Comparison of ENCODE assay signal across 11 cellular contexts in the genomic region with DNA sequence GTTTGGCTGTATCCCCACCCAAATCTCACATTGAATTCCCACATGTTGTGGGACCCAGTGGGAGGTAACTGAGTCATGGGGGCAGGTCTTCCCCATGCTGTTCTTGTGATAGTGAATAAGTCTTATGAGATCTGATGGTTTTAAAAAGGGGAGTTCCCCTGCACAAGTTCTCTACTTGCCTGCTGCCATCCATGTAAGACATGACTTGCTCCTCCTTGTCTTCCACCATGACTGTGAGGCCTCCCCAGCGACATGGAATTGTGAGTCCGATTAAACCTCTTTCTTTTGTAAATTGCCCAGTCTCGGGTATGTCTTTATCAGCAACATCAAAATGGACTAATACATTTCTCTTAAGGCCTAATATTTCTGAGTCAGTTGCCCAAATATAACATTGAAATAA. TPM values are rescaled to one million over a fixed set of nuclear protein-coding genes. Genes with fewer than 3 reads are reported as not detected.
"Had no signal": no experiment of that assay in that cellular context is flagged by ENCODE, and none has a peak within 500 bp of the region (broad histone marks: within the 10 kb centered on the region; RNA-seq: fewer than 3 reads in every experiment).

No MANE protein-coding gene starts in this region.

RNA-seq across cellular contexts. Expression of a gene that starts 28.1 kb away (rescaled TPM):
- total RNA-seq: left cardiac atrium, left lobe of liver, left ventricle myocardium inferior, left ventricle myocardium superior, lower leg skin, lung microvascular endothelial cell, mammary epithelial cell, mesothelial cell of epicardium, myocyte had no signal
- polyA plus RNA-seq: immature natural killer cell, keratinocyte, mammary epithelial cell had no signal
